In the genomic region with DNA sequence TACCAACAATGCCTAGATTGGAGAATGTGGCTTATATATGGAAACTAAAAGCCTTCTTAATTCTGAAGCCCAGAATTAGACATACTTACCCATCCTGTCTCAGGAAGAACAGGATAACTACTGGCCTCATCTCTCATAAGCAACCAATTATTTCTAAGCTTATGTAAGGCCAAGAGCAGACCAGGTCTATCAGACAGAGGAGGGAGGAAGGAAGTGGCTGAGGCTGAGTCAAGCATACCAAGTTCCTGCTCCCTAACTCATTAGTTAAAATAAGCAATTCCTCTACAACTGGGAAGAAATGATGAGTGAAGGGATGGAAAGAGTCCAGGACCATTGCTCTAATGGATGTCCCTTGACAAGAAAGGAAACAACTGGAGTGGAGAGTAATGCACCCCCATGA, we compare ENCODE assay signal across 23 cellular contexts. TPM values are rescaled to one million over a fixed set of nuclear protein-coding genes. Genes with fewer than 3 reads are reported as not detected.
DNase-seq lines count a peak whose midpoint lies in the region; ATAC-seq and TF ChIP-seq lines count a peak whose summit lies in the region.
"Had no signal": no experiment of that assay in that cellular context is flagged by ENCODE, and none has a peak within 500 bp of the region (broad histone marks: within the 10 kb centered on the region; RNA-seq: fewer than 3 reads in every experiment).

No MANE protein-coding gene starts in this region.

- H3K27me3 ChIP-seq in brain microvascular endothelial cell (replicated peaks), result no peaks in the 10 kb centered on the region
- no peaks in the 10 kb centered on the region for H3K27me3 ChIP-seq in lower lobe of right lung (ENCODE audit: low read depth)
- no peaks in the 10 kb centered on the region for H3K27me3 ChIP-seq in spleen (replicated peaks in 1 of 7)
- H3K27me3 ChIP-seq: body of pancreas, dorsolateral prefrontal cortex had no signal

- no peaks in the 10 kb centered on the region for H3K9me3 ChIP-seq in lower lobe of right lung
- H3K9me3 ChIP-seq in spleen, result no peaks in the 10 kb centered on the region
- H3K9me3 ChIP-seq: body of pancreas, heart right ventricle, MG63, thoracic aorta had no signal

- no peak for TF ChIP-seq POLR2A in spleen (IDR thresholded peaks at IDR 0.05)

- in situ Hi-C loops in KBM-7 (cut with MboI; ENCODE audit: low pct_unique_long_range_greater_than_20kb, low sequenced_read_pairs), result no loop called here
- in situ Hi-C loops in brain microvascular endothelial cell (cut with HindIII; ENCODE audit: low pct_ligation_motif_present, low sequenced_read_pairs), result no loop called here

- H3K4me1 ChIP-seq in lower lobe of right lung, result no peaks in the 10 kb centered on the region
- H3K4me1 ChIP-seq in spleen, result no peaks in the 10 kb centered on the region
- H3K4me1 ChIP-seq: body of pancreas, heart right ventricle had no signal

- intact Hi-C loops in lower lobe of right lung (cut with DNase I) (no loop called here), spleen (cut with DNase I; ENCODE audit: low total_unique reads) (no loop called here)

- DNase-seq in Daoy (ENCODE audit: low read depth) (peak; percentile 72), KBM-7 (peak; percentile 16), brain microvascular endothelial cell (peak; percentile 5), lung microvascular endothelial cell (ENCODE audit: low read depth in 2 of 2) (peak; percentile 1 to 91), NCI-H2029 treated with DMSO at 0.1 percent for 48 hours (lab: John Stamatoyannopoulos, UW) (no peak), lower lobe of right lung (no peak), spleen (no peak)
- no peak for DNase-seq in activated T-cell treated with anti-CD3 and anti-CD28 coated beads, Interleukin-2, amount 50 U/mL, for 72 hours
- DNase-seq: activated CD4-positive, alpha-beta memory T cell treated with anti-CD3 and anti-CD28 coated beads, Interleukin-2, amount 10 ng/mL, durations not matched to agents 7 days and 5 days; activated T-cell treated with anti-CD3 and anti-CD28 coated beads, Interleukin-2, amount 50 U/mL, for 4 hours; body of pancreas; dorsolateral prefrontal cortex; heart right ventricle; MG63; naive thymus-derived CD8-positive, alpha-beta T cell; NCI-H187; NCI-H510A treated with DMSO at 0.1 percent for 48 hours; OCI-M1 had no signal

- TF ChIP-seq CTCF in brain microvascular endothelial cell (IDR thresholded peaks at IDR 0.05; ENCODE audit: low read depth, low read length, missing control alignments) (no peak), lower lobe of right lung (IDR thresholded peaks at IDR 0.05) (no peak), spleen (IDR thresholded peaks at IDR 0.05 in 8 of 11, conservative IDR thresholded peaks at IDR 0.05 in 3 of 11) (no peak)

- H3K36me3 ChIP-seq in brain microvascular endothelial cell (replicated peaks) (no peaks in the 10 kb centered on the region), lower lobe of right lung (no peaks in the 10 kb centered on the region), spleen (no peaks in the 10 kb centered on the region)
- H3K36me3 ChIP-seq: heart right ventricle, MG63, thoracic aorta had no signal

- H3K9me3 Mint-ChIP-seq in activated T-cell treated with anti-CD3 and anti-CD28 coated beads, Interleukin-2, amount 50 U/mL, for 72 hours, result no peaks in the 10 kb centered on the region
- H3K9me3 Mint-ChIP-seq: activated CD4-positive, alpha-beta memory T cell treated with anti-CD3 and anti-CD28 coated beads, Interleukin-2, amount 10 ng/mL, durations not matched to agents 7 days and 5 days; activated naive CD4-positive, alpha-beta T cell treated with anti-CD3 and anti-CD28 coated beads, Interleukin-2, amount 50 U/mL, for 24 hours; activated T-cell treated with anti-CD3 and anti-CD28 coated beads, Interleukin-2, amount 50 U/mL, for 4 hours; naive thymus-derived CD8-positive, alpha-beta T cell had no signal

- no peak for ATAC-seq in lower lobe of right lung
- ATAC-seq in activated T-cell treated with anti-CD3 and anti-CD28 coated beads, Interleukin-2, amount 50 U/mL, for 72 hours (replicated peaks in 1 of 2), result no peak
- ATAC-seq: activated T-cell treated with anti-CD3 and anti-CD28 coated beads, Interleukin-2, amount 50 U/mL, for 4 hours; body of pancreas; heart right ventricle; naive thymus-derived CD8-positive, alpha-beta T cell had no signal

- no peak overlapping the region for H3K27ac Mint-ChIP-seq in activated T-cell treated with anti-CD3 and anti-CD28 coated beads, Interleukin-2, amount 50 U/mL, for 72 hours
- H3K27ac Mint-ChIP-seq: activated CD4-positive, alpha-beta memory T cell treated with anti-CD3 and anti-CD28 coated beads, Interleukin-2, amount 10 ng/mL, durations not matched to agents 7 days and 5 days; activated naive CD4-positive, alpha-beta T cell treated with anti-CD3 and anti-CD28 coated beads, Interleukin-2, amount 50 U/mL, for 24 hours; CD14-positive monocyte; naive thymus-derived CD8-positive, alpha-beta T cell had no signal

- H3K4me3 Mint-ChIP-seq in activated T-cell treated with anti-CD3 and anti-CD28 coated beads, Interleukin-2, amount 50 U/mL, for 72 hours, result no peak overlapping the region
- H3K4me3 Mint-ChIP-seq: activated CD4-positive, alpha-beta memory T cell treated with anti-CD3 and anti-CD28 coated beads, Interleukin-2, amount 10 ng/mL, durations not matched to agents 7 days and 5 days; activated naive CD4-positive, alpha-beta T cell treated with anti-CD3 and anti-CD28 coated beads, Interleukin-2, amount 50 U/mL, for 24 hours; activated T-cell treated with anti-CD3 and anti-CD28 coated beads, Interleukin-2, amount 50 U/mL, for 4 hours; CD14-positive monocyte; naive thymus-derived CD8-positive, alpha-beta T cell had no signal

- H3K4me3 ChIP-seq in brain microvascular endothelial cell (ENCODE audit: low read depth, low read length), result no peak overlapping the region
- no peak overlapping the region for H3K4me3 ChIP-seq in lower lobe of right lung
- H3K4me3 ChIP-seq in spleen, result no peak overlapping the region
- H3K4me3 ChIP-seq: body of pancreas, dorsolateral prefrontal cortex, heart right ventricle, MG63, smooth muscle cell, thoracic aorta had no signal

- H3K27ac ChIP-seq in brain microvascular endothelial cell (no peak overlapping the region), lower lobe of right lung (no peak overlapping the region), spleen (no peak overlapping the region)
- H3K27ac ChIP-seq: body of pancreas, dorsolateral prefrontal cortex, heart right ventricle, thoracic aorta had no signal

- H3K27me3 Mint-ChIP-seq in activated T-cell treated with anti-CD3 and anti-CD28 coated beads, Interleukin-2, amount 50 U/mL, for 72 hours (ENCODE audit: low read depth), result peaks cover 17% of the 10 kb centered on the region

- H3K4me1 Mint-ChIP-seq in activated T-cell treated with anti-CD3 and anti-CD28 coated beads, Interleukin-2, amount 50 U/mL, for 72 hours (ENCODE audit: low read depth), result no peaks in the 10 kb centered on the region
- H3K4me1 Mint-ChIP-seq: activated naive CD4-positive, alpha-beta T cell treated with anti-CD3 and anti-CD28 coated beads, Interleukin-2, amount 50 U/mL, for 24 hours; CD14-positive monocyte; naive thymus-derived CD8-positive, alpha-beta T cell had no signal

- H3K36me3 Mint-ChIP-seq in activated T-cell treated with anti-CD3 and anti-CD28 coated beads, Interleukin-2, amount 50 U/mL, for 72 hours (ENCODE audit: insufficient read depth in 2 of 2), result no peaks in the 10 kb centered on the region
- H3K36me3 Mint-ChIP-seq: activated naive CD4-positive, alpha-beta T cell treated with anti-CD3 and anti-CD28 coated beads, Interleukin-2, amount 50 U/mL, for 24 hours; CD14-positive monocyte; naive thymus-derived CD8-positive, alpha-beta T cell had no signal

RNA-seq across cellular contexts. Expression of a gene that starts 27.0 kb away (rescaled TPM):
- 0.17 TPM in 1 of 2 replicates, not detected in the other for total RNA-seq in Daoy (2014; rRNA removed; shearing (Covaris generic))
- not detected in 2 replicates for total RNA-seq in lung microvascular endothelial cell
- total RNA-seq in lower lobe of right lung, result not detected
- under 1 TPM in 1 of 2 donors, not detected in 1; 0.16 TPM for total RNA-seq in activated T-cell treated with anti-CD3 and anti-CD28 coated beads, Interleukin-2, amount 50 U/mL, for 72 hours
- under 1 TPM in 2 of 7 donors, not detected in 5; 0.19 to 0.52 TPM for total RNA-seq in spleen
- polyA plus RNA-seq in spleen, result under 1 TPM in 2 of 3 donors, not detected in 1; 0.03 to 0.05 TPM
- total RNA-seq: activated CD4-positive, alpha-beta memory T cell treated with anti-CD3 and anti-CD28 coated beads, Interleukin-2, amount 10 ng/mL, durations not matched to agents 7 days and 5 days; activated T-cell treated with anti-CD3 and anti-CD28 coated beads, Interleukin-2, amount 50 U/mL, for 4 hours; body of pancreas; heart right ventricle; naive thymus-derived CD8-positive, alpha-beta T cell; smooth muscle cell; thoracic aorta had no signal
- polyA plus RNA-seq: CD14-positive monocyte; esophagus; heart right ventricle; naive thymus-derived CD8-positive, alpha-beta T cell; smooth muscle cell had no signal

Comparison
In these comparisons a context has a peak if more than half of its experiments do, and no peak if none do; other contexts are left out.
1. DNase-seq: peak in Daoy (single experiment), KBM-7 (single experiment), brain microvascular endothelial cell (single experiment) and lung microvascular endothelial cell (2 of 2); none in NCI-H2029 treated with DMSO at 0.1 percent for 48 hours (single experiment), lower lobe of right lung (single experiment), activated T-cell treated with anti-CD3 and anti-CD28 coated beads, Interleukin-2, amount 50 U/mL, for 72 hours (0 of 2) and spleen (single experiment).